17 cellular contexts compared by ENCODE assay signal in genomic region chr1:94753171-94753972, GRCh38.
DNase-seq lines count a peak whose midpoint lies in the region; ATAC-seq, FAIRE-seq and TF ChIP-seq lines count a peak whose summit lies in the region.
"Had no signal": no experiment of that assay in that cellular context is flagged by ENCODE, and none has a peak within 500 bp of the region (broad histone marks: within the 10 kb centered on the region; RNA-seq: fewer than 3 reads in every experiment).

No MANE protein-coding gene starts in this region.

- H3K9ac ChIP-seq in HUES48 (ENCODE audit: low read depth, low read length) (no peak overlapping the region), kidney (ENCODE audit: low read length in 2 of 2) (peak overlapping the region in 1 of 2 donors; percentile 9)
- H3K9ac ChIP-seq: BLaER1 treated with 17β-estradiol and CSF1 and Interleukin-3, amounts not matched to agents 10 nM and 100 nM had no signal

- TF ChIP-seq CTCF in cardiac fibroblast (IDR thresholded peaks at IDR 0.05; ENCODE audit: low read depth, low read length), result no peak
- no peak for TF ChIP-seq CTCF in kidney (IDR thresholded peaks at IDR 0.05; ENCODE audit: borderline replicate concordance, extremely low read depth, insufficient read depth)
- TF ChIP-seq CTCF in progenitor cell of endocrine pancreas (IDR thresholded peaks at IDR 0.05; ENCODE audit: unreplicated experiment), result no peak

- H3K27ac Mint-ChIP-seq in progenitor cell of endocrine pancreas, result peak overlapping the region; percentile 86
- H3K27ac Mint-ChIP-seq: stimulated activated naive B cell treated with anti-CD40 and anti-IgM and Interleukin-4, amounts not matched to agents 10 μg/mL and 1 μg/mL and 100 μg/mL, for 72 hours had no signal

- peaks cover 11% of the 10 kb centered on the region for H3K9me3 Mint-ChIP-seq in progenitor cell of endocrine pancreas (ENCODE audit: low read depth)

- H3K4me3 ChIP-seq in HUES48 (ENCODE audit: low read depth, low read length) (no peak overlapping the region), cardiac fibroblast (replicated peaks in 1 of 2; ENCODE audit: low read depth in 2 of 2, low read length in 2 of 2) (no peak overlapping the region), kidney (ENCODE audit: low read length in 2 of 2) (no peak overlapping the region)
- H3K4me3 ChIP-seq: BLaER1 treated with 17β-estradiol and CSF1 and Interleukin-3, amounts not matched to agents 10 nM and 100 nM; K562 had no signal

- peaks cover 29% of the 10 kb centered on the region for H3K4me1 Mint-ChIP-seq in progenitor cell of endocrine pancreas (ENCODE audit: low read depth)

- peak; percentile 49 to 50 for DNase-seq in cardiac fibroblast (ENCODE audit: low read depth in 2 of 2)
- peak; percentile 74 for DNase-seq in kidney
- DNase-seq in progenitor cell of endocrine pancreas (ENCODE audit: low spot score, unreplicated experiment), result no peak
- DNase-seq in medulla oblongata (ENCODE audit: extremely low spot score), result no peak
- no peak for DNase-seq in NCI-H82 (lab: John Stamatoyannopoulos, UW)
- DNase-seq in DMS114 treated with DMSO at 0.1 percent for 48 hours (lab: John Stamatoyannopoulos, UW; ENCODE audit: unreplicated experiment), result no peak
- DNase-seq: activated naive CD4-positive, alpha-beta T cell; caudate nucleus; DMS79 treated with DMSO at 0.1 percent for 48 hours; NCI-H526 treated with DMSO at 0.1 percent for 48 hours; SHP77 treated with DMSO at 0.1 percent for 48 hours; stimulated activated CD4-positive, alpha-beta T cell treated with anti-CD3 and anti-CD28 coated beads, Interleukin-4, amount 100 ng/mL, for 4 hours; stimulated activated naive B cell treated with anti-CD40 and anti-IgM and Interleukin-4, amounts not matched to agents 10 μg/mL and 1 μg/mL and 100 μg/mL, for 72 hours had no signal

- ATAC-seq in HG02571 (IDR thresholded peaks at IDR 0.05; ENCODE audit: unreplicated experiment), result no peak
- ATAC-seq: K562; stimulated activated naive B cell treated with anti-CD40 and anti-IgM and Interleukin-4, amounts not matched to agents 10 μg/mL and 1 μg/mL and 100 μg/mL, for 72 hours had no signal

- intact Hi-C loops in kidney (cut with DNase I), result no loop called here

- H3K9me3 ChIP-seq in HUES48 (ENCODE audit: control insufficient read depth, insufficient read depth, low read length) (no peaks in the 10 kb centered on the region), kidney (ENCODE audit: control insufficient read depth in 1 of 2, low read length in 2 of 2) (no peaks in the 10 kb centered on the region)

- H3K27ac ChIP-seq in HUES48 (ENCODE audit: low read depth, low read length) (peak overlapping the region; percentile 41), kidney (ENCODE audit: low read depth in 2 of 2, low read length in 2 of 2) (peak overlapping the region; percentile 20 to 59)
- H3K27ac ChIP-seq: BLaER1 treated with 17β-estradiol and CSF1 and Interleukin-3, amounts not matched to agents 10 nM and 100 nM had no signal

- no peaks in the 10 kb centered on the region for H3K27me3 ChIP-seq in HUES48 (ENCODE audit: control insufficient read depth, insufficient read depth, low read length)
- H3K27me3 ChIP-seq: BLaER1 treated with 17β-estradiol and CSF1 and Interleukin-3, amounts not matched to agents 10 nM and 100 nM had no signal

- H3K4me1 ChIP-seq in HUES48 (ENCODE audit: control insufficient read depth, insufficient read depth, low read length) (peaks cover 22% of the 10 kb centered on the region), kidney (ENCODE audit: control insufficient read depth in 1 of 2, insufficient read depth in 1 of 2, low read depth in 1 of 2, low read length in 2 of 2) (peaks cover 13 to 19% of the 10 kb centered on the region in 2 donors)

- H3K36me3 ChIP-seq in HUES48 (ENCODE audit: control insufficient read depth, insufficient read depth, low read length), result no peaks in the 10 kb centered on the region
- H3K36me3 ChIP-seq in kidney (ENCODE audit: control insufficient read depth in 1 of 2, insufficient read depth in 2 of 2, low read length in 2 of 2), result no peaks in the 10 kb centered on the region
- H3K36me3 ChIP-seq: BLaER1 treated with 17β-estradiol and CSF1 and Interleukin-3, amounts not matched to agents 10 nM and 100 nM had no signal

- no peaks in the 10 kb centered on the region for H3K27me3 Mint-ChIP-seq in progenitor cell of endocrine pancreas

- no peak for FAIRE-seq in kidney (lab: Jason Lieb, UNC)
- FAIRE-seq: K562 had no signal

- peaks cover 25% of the 10 kb centered on the region for H3K36me3 Mint-ChIP-seq in progenitor cell of endocrine pancreas (ENCODE audit: insufficient read depth)

- no peak overlapping the region for H3K4me3 Mint-ChIP-seq in progenitor cell of endocrine pancreas (ENCODE audit: low read depth)
- H3K4me3 Mint-ChIP-seq: stimulated activated naive B cell treated with anti-CD40 and anti-IgM and Interleukin-4, amounts not matched to agents 10 μg/mL and 1 μg/mL and 100 μg/mL, for 72 hours had no signal

Comparison
In these comparisons a context has a peak if more than half of its experiments do, and no peak if none do; other contexts are left out.
1. DNase-seq: peak in cardiac fibroblast (2 of 2) and kidney (single experiment); none in progenitor cell of endocrine pancreas (single experiment), medulla oblongata (single experiment), NCI-H82 (single experiment) and DMS114 treated with DMSO at 0.1 percent for 48 hours (single experiment).